10 cellular contexts compared by ENCODE assay signal in the genomic region with DNA sequence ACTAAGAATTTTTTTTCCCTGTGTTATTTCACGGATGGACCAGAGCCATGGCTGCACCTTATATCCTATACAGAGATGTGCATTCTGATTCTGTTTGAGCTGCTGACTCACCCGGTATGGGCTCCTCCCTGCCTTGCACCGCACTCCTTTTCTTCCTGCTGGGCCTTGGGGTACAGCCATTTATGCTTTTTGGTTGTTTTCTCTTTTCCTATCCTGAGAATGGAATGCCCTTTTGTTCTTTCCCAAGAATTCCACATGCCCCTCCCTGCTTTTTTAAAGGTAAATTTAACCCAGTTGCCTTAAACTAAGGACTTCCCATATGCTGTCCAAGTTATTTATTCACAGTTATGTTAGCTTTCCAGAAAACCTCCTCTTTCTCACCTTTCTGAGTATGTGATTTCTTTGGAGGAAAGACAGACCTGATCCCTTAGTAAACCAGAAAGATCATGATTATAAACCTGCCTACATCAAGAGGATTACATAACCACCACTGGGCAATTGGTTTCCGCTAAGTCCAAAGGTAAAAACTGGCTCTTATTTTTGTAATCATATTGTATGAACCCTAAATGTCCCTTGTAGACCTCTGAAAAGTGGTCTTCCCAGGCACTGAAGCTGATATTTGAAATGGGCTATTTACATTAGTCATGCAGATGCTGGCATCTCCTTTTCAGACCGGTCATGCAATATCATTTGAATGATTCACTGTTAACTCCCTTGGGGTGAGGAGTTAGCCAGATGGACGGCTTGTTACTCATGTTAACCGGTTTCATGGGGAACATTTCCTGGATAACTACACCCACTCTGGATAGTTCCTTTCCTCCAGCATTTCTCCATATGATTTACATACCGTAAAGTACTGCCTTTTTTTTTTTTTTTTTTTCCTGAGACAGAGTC. TPM values are rescaled to one million over a fixed set of nuclear protein-coding genes. Genes with fewer than 3 reads are reported as not detected.
DNase-seq lines count a peak whose midpoint lies in the region; ATAC-seq and TF ChIP-seq lines count a peak whose summit lies in the region.
"Had no signal": no experiment of that assay in that cellular context is flagged by ENCODE, and none has a peak within 500 bp of the region (broad histone marks: within the 10 kb centered on the region; RNA-seq: fewer than 3 reads in every experiment).

No MANE protein-coding gene starts in this region.

- H3K27ac ChIP-seq in breast epithelium (peak overlapping the region; percentile 3 to 46), urinary bladder (ENCODE audit: low read depth) (peak overlapping the region; percentile 14)
- H3K27ac ChIP-seq: neutrophil had no signal

- peak; percentile 34 for DNase-seq in SIG-M5 treated with dmso at 0.1 percent for 504 hours (lab: John Stamatoyannopoulos, UW; ENCODE audit: unreplicated experiment)
- DNase-seq in SIG-M5 (lab: John Stamatoyannopoulos, UW) = no peak
- no peak for DNase-seq in breast epithelium (ENCODE audit: low spot score in 2 of 2)
- DNase-seq in kidney tubule cell (ENCODE audit: low spot score) = peak; percentile 97
- DNase-seq in stimulated activated CD4-positive, alpha-beta T cell treated with anti-CD3 and anti-CD28 coated beads, Interleukin-2, amount 100 ng/mL, for 24 hours = no peak
- no peak for DNase-seq in activated T-cell treated with anti-CD3 and anti-CD28 coated beads, Interleukin-2, amount 50 U/mL, for 1 hour
- DNase-seq: AML-193 had no signal

- no peaks in the 10 kb centered on the region for H3K27me3 ChIP-seq in breast epithelium
- H3K27me3 ChIP-seq: neutrophil had no signal

- no peak for ATAC-seq in HG03565 (IDR thresholded peaks at IDR 0.05; ENCODE audit: unreplicated experiment)

- no peak for TF ChIP-seq CTCF in breast epithelium (IDR thresholded peaks at IDR 0.05)

- no peak for TF ChIP-seq POLR2A in breast epithelium (IDR thresholded peaks at IDR 0.05)

- 52% methylated on average over 8 of the region's 8 CpGs for WGBS in urinary bladder

- no peaks in the 10 kb centered on the region for H3K36me3 ChIP-seq in breast epithelium
- no peaks in the 10 kb centered on the region for H3K36me3 ChIP-seq in urinary bladder (ENCODE audit: insufficient read depth)

- no peak overlapping the region for H3K4me3 ChIP-seq in breast epithelium
- no peak overlapping the region for H3K4me3 ChIP-seq in urinary bladder (ENCODE audit: low read depth, low read length)

- H3K9me3 ChIP-seq in breast epithelium = no peaks in the 10 kb centered on the region
- H3K9me3 ChIP-seq: neutrophil had no signal

- intact Hi-C loops in breast epithelium (cut with DNase I; ENCODE audit: low total_unique reads) = no loop called here

- H3K4me1 ChIP-seq in breast epithelium = no peaks in the 10 kb centered on the region
- no peaks in the 10 kb centered on the region for H3K4me1 ChIP-seq in urinary bladder (ENCODE audit: insufficient read depth)

RNA-seq across cellular contexts. Expression of a gene that starts 45.5 kb away (rescaled TPM):
- total RNA-seq in breast epithelium (10 to 100 TPM; 24.9 to 31.4 (median 27.5) TPM), urinary bladder (53.8 TPM)
- 11.6 TPM for polyA plus RNA-seq in urinary bladder

Comparison
In these comparisons a context has a peak if more than half of its experiments do, and no peak if none do; other contexts are left out.
1. DNase-seq: peak in SIG-M5 treated with dmso at 0.1 percent for 504 hours (single experiment) and kidney tubule cell (single experiment); none in SIG-M5 (single experiment), breast epithelium (0 of 2), stimulated activated CD4-positive, alpha-beta T cell treated with anti-CD3 and anti-CD28 coated beads, Interleukin-2, amount 100 ng/mL, for 24 hours (0 of 2) and activated T-cell treated with anti-CD3 and anti-CD28 coated beads, Interleukin-2, amount 50 U/mL, for 1 hour (single experiment).